In genomic region chr10:131650169-131650705, GRCh38 we compare ENCODE assay signal across 23 cellular contexts.
"Had no signal": no experiment of that assay in that cellular context is flagged by ENCODE, and none has a peak within 500 bp of the region (broad histone marks: within the 10 kb centered on the region; RNA-seq: fewer than 3 reads in every experiment).

No MANE protein-coding gene starts in this region.

- H3K4me1 ChIP-seq: breast epithelium, gastrocnemius medialis, psoas muscle, sigmoid colon, uterus had no signal

- ATAC-seq: activated naive CD8-positive, alpha-beta T cell treated with anti-CD3 and anti-CD28 coated beads, Interleukin-2, amount 50 U/mL, for 24 hours; activated T-cell treated with anti-CD3 and anti-CD28 coated beads, Interleukin-2, amount 50 U/mL, for 4 hours; effector memory CD8-positive, alpha-beta T cell; gastrocnemius medialis; left lung; lower lobe of right lung; natural killer cell treated with Interleukin-12 subunit alpha and Interleukin-12 subunit beta and Interleukin-15 and Interleukin-18, amount 100 ng/mL, for 72 hours; psoas muscle; stimulated activated effector memory CD8-positive, alpha-beta T cell treated with anti-CD3 and anti-CD28 coated beads, Interleukin-12 subunit alpha, Interleukin-12 subunit beta, amount 100 ng/mL, for 72 hours had no signal

- H3K4me3 ChIP-seq: breast epithelium, gastrocnemius medialis, left lung, lower lobe of right lung, psoas muscle, sigmoid colon, thoracic aorta, uterus had no signal

- DNase-seq: activated CD4-positive, alpha-beta T cell treated with anti-CD3 and anti-CD28 coated beads for 4 hours; activated CD4-positive, alpha-beta T cell treated with anti-CD3 and anti-CD28 coated beads, Interleukin-2, amount 50 U/mL, for 4 hours; activated naive CD8-positive, alpha-beta T cell treated with anti-CD3 and anti-CD28 coated beads, Interleukin-2, amount 50 U/mL, for 24 hours; activated T-cell treated with anti-CD3 and anti-CD28 coated beads, Interleukin-2, amount 50 U/mL, for 4 hours; amygdala; effector memory CD8-positive, alpha-beta T cell; erythroblast; gastrocnemius medialis; hippocampal formation; lower lobe of right lung; mesenchymal stem cell; psoas muscle; sigmoid colon; small intestine; stimulated activated CD4-positive, alpha-beta T cell treated with anti-CD3 and anti-CD28 coated beads, Interleukin-4, amount 100 ng/mL, for 24 hours; trophoblast cell; uterus had no signal

- H3K36me3 ChIP-seq: breast epithelium, gastrocnemius medialis, left lung, lower lobe of right lung, sigmoid colon, thoracic aorta, uterus had no signal

- H3K9me3 ChIP-seq: breast epithelium, gastrocnemius medialis, left lung, lower lobe of right lung, psoas muscle, sigmoid colon, thoracic aorta, uterus had no signal

- H3K27ac ChIP-seq: breast epithelium, gastrocnemius medialis, left lung, lower lobe of right lung, psoas muscle, sigmoid colon, thoracic aorta, uterus had no signal

- FAIRE-seq: colon, small intestine had no signal
